Comparison of ENCODE assay signal across 8 cellular contexts in the genomic region with DNA sequence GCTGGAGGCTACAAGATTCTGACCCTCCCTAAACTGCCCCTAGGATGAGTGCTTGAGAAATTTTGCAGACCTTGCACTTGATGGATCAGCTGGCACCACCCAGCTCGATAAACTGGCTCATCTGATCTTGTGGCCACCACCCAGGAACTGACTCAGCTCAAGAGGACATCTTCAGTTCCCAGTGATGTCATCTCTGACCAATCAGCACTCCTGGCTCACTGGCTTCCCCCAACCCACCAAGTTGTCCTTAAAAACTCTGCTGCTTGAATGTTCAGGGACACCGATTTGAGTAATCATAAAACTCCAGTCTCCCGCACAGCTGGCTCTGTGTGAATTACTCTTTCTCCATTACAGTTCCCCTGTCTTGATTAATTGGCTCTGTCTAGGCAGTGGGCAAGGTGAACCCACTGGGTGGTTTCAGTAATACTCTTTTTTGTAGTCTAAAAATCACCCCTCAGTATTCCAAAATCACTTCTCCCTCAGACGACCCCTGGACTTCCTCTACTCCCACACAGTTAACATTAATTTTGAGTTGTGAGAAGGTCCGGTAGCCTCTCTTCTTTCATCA.
DNase-seq lines count a peak whose midpoint lies in the region; TF ChIP-seq lines count a peak whose summit lies in the region.
"Not testable (repeated sequence)": the region's sequence is repeated elsewhere in the genome, so short reads cannot be mapped to it uniquely, and the experiment has no call there.

No MANE protein-coding gene starts in this region.

- not testable (repeated sequence) for H3K4me1 Mint-ChIP-seq in T-helper 2 cell treated with Interferon-gamma antibody and Interleukin-4, amounts not matched to agents 5 μg/mL and 100 μg/mL, for 36 hours (ENCODE audit: low read depth); activated naive CD8-positive, alpha-beta T cell treated with anti-CD3 and anti-CD28 coated beads for 36 hours

- not testable (repeated sequence) for H3K27me3 ChIP-seq in right atrium auricular region, thyroid gland

- not testable (repeated sequence) for H3K27ac ChIP-seq in epithelial cell of prostate, thyroid gland
- peak overlapping the region; percentile 75 to 81 for H3K27ac ChIP-seq in right atrium auricular region

- not testable (repeated sequence) for H3K27me3 Mint-ChIP-seq in T-helper 2 cell treated with Interferon-gamma antibody and Interleukin-4, amounts not matched to agents 5 μg/mL and 100 μg/mL, for 36 hours (ENCODE audit: low read depth); activated naive CD8-positive, alpha-beta T cell treated with anti-CD3 and anti-CD28 coated beads for 36 hours

- peak; percentile 9 for DNase-seq in GM12865 (ENCODE audit: low read depth)
- peak; percentile 70 for DNase-seq in NB4 (ENCODE audit: low read depth)
- DNase-seq in T-helper 2 cell treated with Interferon-gamma antibody and Interleukin-4, amounts not matched to agents 5 μg/mL and 100 μg/mL, for 36 hours (ENCODE audit: low spot score), result peak; percentile 13
- DNase-seq in activated naive CD8-positive, alpha-beta T cell treated with anti-CD3 and anti-CD28 coated beads for 36 hours, result peak; percentile 14
- peak; percentile 5 for DNase-seq in epithelial cell of prostate (ENCODE audit: low read depth, low spot score)
- peak; percentile 68 for DNase-seq in right atrium auricular region (ENCODE audit: low spot score)
- DNase-seq in non-pigmented ciliary epithelial cell (ENCODE audit: low read depth), result peak; percentile 24
- DNase-seq in thyroid gland, result peak; percentile 31 to 56

- not testable (repeated sequence) for H3K36me3 ChIP-seq in right atrium auricular region, thyroid gland

- H3K4me1 ChIP-seq in right atrium auricular region, result not testable (repeated sequence)
- peaks cover 7 to 19% of the 10 kb centered on the region in 2 donors for H3K4me1 ChIP-seq in thyroid gland

- intact Hi-C loops in thyroid gland (cut with DNase I), result not testable (repeated sequence)

- H3K9me3 ChIP-seq in right atrium auricular region, thyroid gland: not testable (repeated sequence)

- H3K36me3 Mint-ChIP-seq in T-helper 2 cell treated with Interferon-gamma antibody and Interleukin-4, amounts not matched to agents 5 μg/mL and 100 μg/mL, for 36 hours (ENCODE audit: low read depth), result peaks cover 33% of the 10 kb centered on the region
- H3K36me3 Mint-ChIP-seq in activated naive CD8-positive, alpha-beta T cell treated with anti-CD3 and anti-CD28 coated beads for 36 hours, result peaks cover 34% of the 10 kb centered on the region

- TF ChIP-seq CTCF in GM12865 (IDR thresholded peaks at IDR 0.05; ENCODE audit: insufficient read depth, low read depth, low read length, missing control alignments); NB4 (IDR thresholded peaks at IDR 0.05; ENCODE audit: low read depth, low read length); right atrium auricular region (IDR thresholded peaks at IDR 0.05); thyroid gland (IDR thresholded peaks at IDR 0.05): not testable (repeated sequence)

- H3K4me3 ChIP-seq in GM12865 (ENCODE audit: low read depth, low read length); NB4 (ENCODE audit: low read depth, low read length); right atrium auricular region; thyroid gland (replicated peaks in 1 of 3): not testable (repeated sequence)

- TF ChIP-seq POLR2A in NB4 (IDR thresholded peaks at IDR 0.05; ENCODE audit: extremely low read depth, insufficient read length); thyroid gland (IDR thresholded peaks at IDR 0.05): not testable (repeated sequence)

- peak overlapping the region; percentile 15 for H3K27ac Mint-ChIP-seq in T-helper 2 cell treated with Interferon-gamma antibody and Interleukin-4, amounts not matched to agents 5 μg/mL and 100 μg/mL, for 36 hours
- H3K27ac Mint-ChIP-seq in activated naive CD8-positive, alpha-beta T cell treated with anti-CD3 and anti-CD28 coated beads for 36 hours, result peak overlapping the region; percentile 32

- H3K4me3 Mint-ChIP-seq in T-helper 2 cell treated with Interferon-gamma antibody and Interleukin-4, amounts not matched to agents 5 μg/mL and 100 μg/mL, for 36 hours, result peak overlapping the region; percentile 1
- not testable (repeated sequence) for H3K4me3 Mint-ChIP-seq in activated naive CD8-positive, alpha-beta T cell treated with anti-CD3 and anti-CD28 coated beads for 36 hours

- peaks cover 17% of the 10 kb centered on the region for H3K9me3 Mint-ChIP-seq in T-helper 2 cell treated with Interferon-gamma antibody and Interleukin-4, amounts not matched to agents 5 μg/mL and 100 μg/mL, for 36 hours
- peaks cover 12% of the 10 kb centered on the region for H3K9me3 Mint-ChIP-seq in activated naive CD8-positive, alpha-beta T cell treated with anti-CD3 and anti-CD28 coated beads for 36 hours

- 65 to 88% methylated on average over 4 to 5 of the region's 5 CpGs for WGBS in thyroid gland, 2 donors

Comparison
In these comparisons a context has a peak if more than half of its experiments do, and no peak if none do; other contexts are left out.
1. DNase-seq: peak in every context shown above with its lines; median percentile 70 in NB4; 68 in right atrium auricular region; 44 in thyroid gland; 24 in non-pigmented ciliary epithelial cell; 14 in activated naive CD8-positive, alpha-beta T cell treated with anti-CD3 and anti-CD28 coated beads for 36 hours; 13 in T-helper 2 cell treated with Interferon-gamma antibody and Interleukin-4, amounts not matched to agents 5 μg/mL and 100 μg/mL, for 36 hours; 9 in GM12865; 5 in epithelial cell of prostate.